ENCODE assay signal across 13 cellular contexts in the genomic region with DNA sequence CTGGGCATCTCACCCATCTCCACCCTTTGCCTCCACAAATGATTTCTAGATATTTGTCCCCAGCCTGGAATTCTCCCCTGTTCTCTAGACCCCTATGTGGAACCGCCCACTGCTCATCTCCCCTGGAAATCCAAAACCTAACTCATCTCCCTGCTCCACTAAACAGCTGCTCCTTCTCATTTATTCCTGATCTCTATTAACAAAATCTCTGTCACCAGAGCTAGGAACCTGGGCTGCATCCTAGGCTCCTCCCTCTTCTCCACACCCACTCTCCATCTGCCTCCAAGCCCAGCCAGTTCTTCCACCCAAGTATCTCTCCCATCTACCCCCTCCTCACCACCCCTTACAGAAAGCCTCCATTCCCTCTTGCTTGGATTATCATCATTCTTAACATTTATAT. TPM values are rescaled to one million over a fixed set of nuclear protein-coding genes. Genes with fewer than 3 reads are reported as not detected.
DNase-seq lines count a peak whose midpoint lies in the region; ATAC-seq and TF ChIP-seq lines count a peak whose summit lies in the region.
"Had no signal": no experiment of that assay in that cellular context is flagged by ENCODE, and none has a peak within 500 bp of the region (broad histone marks: within the 10 kb centered on the region; RNA-seq: fewer than 3 reads in every experiment).

No MANE protein-coding gene starts in this region.

- no peaks in the 10 kb centered on the region for H3K36me3 ChIP-seq in spleen

- WGBS in right cardiac atrium, result 94% methylated on average over 1 of the region's 1 CpG
- WGBS in spleen, 5 donors, result 91 to 100% (median 93%) methylated on average over 1 of the region's 1 CpG

- no peak for TF ChIP-seq CTCF in spleen (IDR thresholded peaks at IDR 0.05 in 8 of 11, conservative IDR thresholded peaks at IDR 0.05 in 3 of 11)

- ATAC-seq in right cardiac atrium (no peak), GM21786 (IDR thresholded peaks at IDR 0.05; ENCODE audit: unreplicated experiment) (no peak), GM19397 (IDR thresholded peaks at IDR 0.05; ENCODE audit: unreplicated experiment) (no peak)

- H3K27ac ChIP-seq in right cardiac atrium (ENCODE audit: low read length), result peak overlapping the region; percentile 96
- H3K27ac ChIP-seq in spleen, result peak overlapping the region in 6 of 8 donors; percentile 26 to 72 (median 62)

- DNase-seq in NCI-H1092 treated with DMSO at 0.1 percent for 48 hours (lab: John Stamatoyannopoulos, UW) (peak; percentile 9), NCI-H1092 (lab: John Stamatoyannopoulos, UW) (no peak), NCI-H524 treated with DMSO at 0.1 percent for 48 hours (lab: John Stamatoyannopoulos, UW) (peak; percentile 83), right cardiac atrium (peak in 2 of 3 donors; percentile 7 to 11), spleen (no peak), NCI-H1048 (lab: John Stamatoyannopoulos, UW) (no peak)
- DNase-seq: 8988T; activated CD4-positive, alpha-beta memory T cell treated with anti-CD3 and anti-CD28 coated beads, Interleukin-2, amount 10 ng/mL, durations not matched to agents 7 days and 5 days; H9; NCI-H510A treated with DMSO at 0.1 percent for 48 hours; T1000 had no signal

- H3K27me3 ChIP-seq in right cardiac atrium (ENCODE audit: control insufficient read depth, insufficient read depth) (no peaks in the 10 kb centered on the region), spleen (replicated peaks in 1 of 7) (peaks cover 0 to 6% (median 0%) of the 10 kb centered on the region in 7 donors)

- intact Hi-C loops in right cardiac atrium (cut with DNase I), result no loop called here
- intact Hi-C loops in spleen (cut with DNase I; ENCODE audit: low total_unique reads), result no loop called here

- no peak for TF ChIP-seq POLR2A in spleen (IDR thresholded peaks at IDR 0.05)

- peaks cover 64% of the 10 kb centered on the region for H3K4me1 ChIP-seq in right cardiac atrium (ENCODE audit: control insufficient read depth, insufficient read depth, low read length)
- H3K4me1 ChIP-seq in spleen, result peaks cover 29 to 90% (median 69%) of the 10 kb centered on the region in 6 donors

- H3K4me3 ChIP-seq in right cardiac atrium (ENCODE audit: low read length), result no peak overlapping the region
- no peak overlapping the region for H3K4me3 ChIP-seq in spleen

- H3K9me3 ChIP-seq in right cardiac atrium (ENCODE audit: control insufficient read depth, low read length) (no peaks in the 10 kb centered on the region), spleen (no peaks in the 10 kb centered on the region)

RNA-seq across cellular contexts. Expression of gene SYNPO, which starts 24.0 kb away (rescaled TPM):
- 100 to 1,000 TPM; 552 to 675 (median 584) TPM for total RNA-seq in right cardiac atrium
- polyA plus RNA-seq in right cardiac atrium, result 625 TPM
- total RNA-seq in spleen, result 100 to 1,000 TPM in 2 of 7 donors, 10 to 100 TPM in 5; 38.9 to 133 (median 68.9) TPM
- polyA plus RNA-seq in spleen, result 10 to 100 TPM in 1 of 3 donors, 1 to 10 TPM in 2; 6.9 to 28.0 (median 9.3) TPM

RNA-seq across cellular contexts. Expression of gene MYOZ3, which starts 44.5 kb away (rescaled TPM):
- total RNA-seq in right cardiac atrium (1 to 10 TPM; 4.0 to 9.3 (median 5.2) TPM), spleen (1 to 10 TPM in 3 of 7 donors, under 1 TPM in 3, not detected in 1; 0.26 to 1.2 (median 0.81) TPM)
- polyA plus RNA-seq in right cardiac atrium (3.3 TPM), spleen (under 1 TPM; 0.04 to 0.32 (median 0.14) TPM)

Comparison
In these comparisons a context has a peak if more than half of its experiments do, and no peak if none do; other contexts are left out.
1. DNase-seq: peak in NCI-H1092 treated with DMSO at 0.1 percent for 48 hours (single experiment), NCI-H524 treated with DMSO at 0.1 percent for 48 hours (single experiment) and right cardiac atrium (2 of 3); none in NCI-H1092 (single experiment), spleen (single experiment) and NCI-H1048 (single experiment).
2. RNA of gene SYNPO, which starts 24.0 kb away (total RNA-seq): 552 to 675 TPM in right cardiac atrium; 38.9 to 133 TPM in spleen; every median in the first group is over 4 times any median in the second.